In genomic region chr13:107534548-107534947, GRCh38 we compare ENCODE assay signal across 1 cellular context.
TF ChIP-seq lines count a peak whose summit lies in the region.

No MANE protein-coding gene starts in this region.

TF ChIP-seq in GM23338, 12 proteins besides CTCF, POLR2A, EP300 and RAD21 (continued from another document):
- TF ChIP-seq ZNF462 (CRISPR knock-in tag; IDR thresholded peaks at IDR 0.05), result no peak
TF ChIP-seq in GM23338: peak in this region for 0.
